Comparison of ENCODE assay signal across 11 cellular contexts in the genomic region with DNA sequence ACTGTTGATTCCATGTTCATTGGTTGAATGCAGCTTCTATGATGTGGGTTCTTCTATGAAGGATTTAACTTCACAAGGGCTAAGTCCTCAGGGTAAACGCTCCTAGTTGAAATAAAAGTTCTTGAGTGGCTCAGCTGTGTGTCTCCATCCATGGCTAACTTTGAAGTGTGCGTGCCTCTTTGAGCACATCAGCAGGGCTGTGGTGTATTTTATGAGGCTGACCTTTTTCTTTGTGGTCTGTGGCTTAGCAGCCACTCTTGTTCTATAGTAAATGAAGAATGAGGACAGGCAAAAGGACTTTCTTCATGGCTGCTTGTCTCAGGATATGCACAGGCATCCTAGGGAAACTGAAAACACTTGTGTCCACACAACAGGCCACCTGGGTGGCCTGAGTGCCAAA.
DNase-seq lines count a peak whose midpoint lies in the region; ATAC-seq and TF ChIP-seq lines count a peak whose summit lies in the region.
"Had no signal": no experiment of that assay in that cellular context is flagged by ENCODE, and none has a peak within 500 bp of the region (broad histone marks: within the 10 kb centered on the region; RNA-seq: fewer than 3 reads in every experiment).

No MANE protein-coding gene starts in this region.

- no peak overlapping the region for H3K27ac Mint-ChIP-seq in activated naive CD8-positive, alpha-beta T cell treated with anti-CD3 and anti-CD28 coated beads, Interleukin-2, amount 50 U/mL, for 24 hours
- H3K27ac Mint-ChIP-seq: activated naive CD4-positive, alpha-beta T cell treated with anti-CD3 and anti-CD28 coated beads, Interleukin-2, amount 50 U/mL, for 72 hours had no signal

- DNase-seq in COLO829 (ENCODE audit: low spot score) (peak; percentile 21), HT1080 (ENCODE audit: low read depth) (peak; percentile 3), NCI-H2029 treated with DMSO at 0.1 percent for 48 hours (lab: John Stamatoyannopoulos, UW) (no peak), GM13977 (ENCODE audit: low spot score) (no peak), ureter (ENCODE audit: low spot score) (no peak)
- DNase-seq in activated naive CD8-positive, alpha-beta T cell treated with anti-CD3 and anti-CD28 coated beads, Interleukin-2, amount 50 U/mL, for 24 hours, result peak; percentile 4
- DNase-seq: NCI-H2171 treated with DMSO at 0.1 percent for 48 hours, T-helper 9 cell had no signal

- TF ChIP-seq CTCF in GM13977 (IDR thresholded peaks at IDR 0.05; ENCODE audit: extremely low read depth, insufficient read depth, missing control alignments), result no peak

- H3K36me3 Mint-ChIP-seq in activated naive CD8-positive, alpha-beta T cell treated with anti-CD3 and anti-CD28 coated beads, Interleukin-2, amount 50 U/mL, for 24 hours (ENCODE audit: low read depth), result no peaks in the 10 kb centered on the region

- in situ Hi-C loops in GM13977 (cut with MboI; ENCODE audit: low pct_unique_long_range_greater_than_20kb, low sequenced_read_pairs, unreplicated experiment), result no loop called here

- H3K9me3 Mint-ChIP-seq in activated naive CD8-positive, alpha-beta T cell treated with anti-CD3 and anti-CD28 coated beads, Interleukin-2, amount 50 U/mL, for 24 hours, result peaks cover 13% of the 10 kb centered on the region

- no peaks in the 10 kb centered on the region for H3K27me3 Mint-ChIP-seq in activated naive CD8-positive, alpha-beta T cell treated with anti-CD3 and anti-CD28 coated beads, Interleukin-2, amount 50 U/mL, for 24 hours

- ATAC-seq in GM21423 (IDR thresholded peaks at IDR 0.05; ENCODE audit: unreplicated experiment) (peak; percentile 78), GM21447 (IDR thresholded peaks at IDR 0.05; ENCODE audit: unreplicated experiment) (no peak)
- ATAC-seq in activated naive CD8-positive, alpha-beta T cell treated with anti-CD3 and anti-CD28 coated beads, Interleukin-2, amount 50 U/mL, for 24 hours, result peak; percentile 86

- peaks cover 12% of the 10 kb centered on the region for H3K4me1 Mint-ChIP-seq in activated naive CD8-positive, alpha-beta T cell treated with anti-CD3 and anti-CD28 coated beads, Interleukin-2, amount 50 U/mL, for 24 hours

- no peak overlapping the region for H3K4me3 Mint-ChIP-seq in activated naive CD8-positive, alpha-beta T cell treated with anti-CD3 and anti-CD28 coated beads, Interleukin-2, amount 50 U/mL, for 24 hours

Comparison
In these comparisons a context has a peak if more than half of its experiments do, and no peak if none do; other contexts are left out.
1. DNase-seq: peak in COLO829 (single experiment), HT1080 (single experiment) and activated naive CD8-positive, alpha-beta T cell treated with anti-CD3 and anti-CD28 coated beads, Interleukin-2, amount 50 U/mL, for 24 hours (single experiment); none in NCI-H2029 treated with DMSO at 0.1 percent for 48 hours (single experiment), GM13977 (single experiment) and ureter (single experiment).